Comparison of ENCODE assay signal across 9 cellular contexts in the genomic region with DNA sequence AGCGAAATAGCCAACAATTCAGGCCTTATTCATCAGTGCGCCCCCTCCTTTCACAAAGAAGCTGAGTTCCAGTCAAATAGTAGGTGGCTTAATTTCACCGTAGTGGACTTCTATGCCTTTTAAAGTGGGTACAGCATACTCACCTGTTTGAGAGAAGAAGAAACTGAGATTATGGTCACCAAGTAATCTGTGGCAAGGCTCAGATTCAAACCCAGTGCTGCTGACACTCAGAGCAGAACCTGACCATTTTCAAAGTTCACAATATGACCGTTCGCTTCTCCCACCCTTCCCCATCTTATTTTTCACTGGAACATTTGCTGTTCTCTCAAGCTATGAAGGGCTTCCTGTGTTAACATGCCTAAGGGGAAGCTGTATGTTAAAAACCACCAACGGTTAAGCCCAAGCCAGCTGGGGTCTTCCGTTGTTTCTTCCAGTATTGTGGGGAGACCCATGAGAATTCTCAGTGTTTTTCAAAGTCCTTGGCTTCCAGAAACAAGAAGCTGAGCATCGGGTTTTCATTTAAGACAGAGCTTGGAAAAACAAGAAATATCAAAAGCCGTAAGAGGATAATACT. TPM values are rescaled to one million over a fixed set of nuclear protein-coding genes. Genes with fewer than 3 reads are reported as not detected.
A peak's percentile ranks its signal among the peaks of the same experiment; 100 is the strongest.
DNase-seq lines count a peak whose midpoint lies in the region; ATAC-seq and TF ChIP-seq lines count a peak whose summit lies in the region.
"Had no signal": no experiment of that assay in that cellular context is flagged by ENCODE, and none has a peak within 500 bp of the region (broad histone marks: within the 10 kb centered on the region; RNA-seq: fewer than 3 reads in every experiment).

No MANE protein-coding gene starts in this region.

- peaks cover 3% of the 10 kb centered on the region for H3K36me3 ChIP-seq in effector memory CD4-positive, alpha-beta T cell (ENCODE audit: control insufficient read depth, insufficient read depth, low read length)
- no peaks in the 10 kb centered on the region for H3K36me3 ChIP-seq in transverse colon

- H3K4me3 ChIP-seq in GM12864 (ENCODE audit: low read depth, low read length) (peak overlapping the region; percentile 43), transverse colon (no peak overlapping the region)
- no peak overlapping the region for H3K4me3 ChIP-seq in effector memory CD4-positive, alpha-beta T cell (ENCODE audit: insufficient read depth, low read depth, low read length, poor library complexity, severe bottlenecking)
- H3K4me3 ChIP-seq: coronary artery had no signal

- DNase-seq in GM12864 (ENCODE audit: low read depth) (no peak), KBM-7 (peak; percentile 79), transverse colon (no peak), SW 1271 (lab: John Stamatoyannopoulos, UW) (no peak), AG20443 (ENCODE audit: low spot score) (no peak)
- no peak for DNase-seq in effector memory CD4-positive, alpha-beta T cell
- no peak for DNase-seq in stimulated activated naive CD4-positive, alpha-beta T cell treated with Interleukin-2 at 50 U/mL for 16 hours (lab: John Stamatoyannopoulos, UW)

- intact Hi-C loops in transverse colon (cut with DNase I; ENCODE audit: low total_unique reads), result no loop called here

- H3K27me3 ChIP-seq in effector memory CD4-positive, alpha-beta T cell (replicated peaks; ENCODE audit: control insufficient read depth, insufficient read depth, low read length, poor library complexity, severe bottlenecking), result no peaks in the 10 kb centered on the region
- no peaks in the 10 kb centered on the region for H3K27me3 ChIP-seq in transverse colon

- 62 to 76% methylated on average over 8 to 9 of the region's 9 CpGs for WGBS in transverse colon (ENCODE audit: low coverage in 1 of 2), 2 donors

- in situ Hi-C loops in KBM-7 (cut with MboI; ENCODE audit: low pct_unique_long_range_greater_than_20kb, low sequenced_read_pairs) (no loop called here), transverse colon (cut with MboI; ENCODE audit: low pct_ligation_motif_present in 1 of 4, low pct_unique_long_range_greater_than_20kb in 1 of 4, low sequenced_read_pairs in 3 of 4) (loop anchor here in 1 of 4 donors (25.0 kb wide), 1 partner anchor 126 kb away; the partner anchor contains the start of gene NFKBIA)

- H3K27ac ChIP-seq in effector memory CD4-positive, alpha-beta T cell (ENCODE audit: insufficient read depth, low read length, poor library complexity, severe bottlenecking), result peak overlapping the region; percentile 24
- H3K27ac ChIP-seq in transverse colon, result peak overlapping the region in 2 of 4 donors; percentile 60 to 61

- TF ChIP-seq POLR2A in transverse colon (IDR thresholded peaks at IDR 0.05), result no peak

- peak; percentile 8 for ATAC-seq in GM21526 (IDR thresholded peaks at IDR 0.05; ENCODE audit: low FRiP score, unreplicated experiment)

- no peaks in the 10 kb centered on the region for H3K9me3 ChIP-seq in effector memory CD4-positive, alpha-beta T cell (ENCODE audit: control insufficient read depth, low read length)
- H3K9me3 ChIP-seq in transverse colon, result no peaks in the 10 kb centered on the region

- peaks cover 11% of the 10 kb centered on the region for H3K4me1 ChIP-seq in effector memory CD4-positive, alpha-beta T cell (ENCODE audit: control insufficient read depth, insufficient read depth, low read length, poor library complexity, severe bottlenecking)
- H3K4me1 ChIP-seq in transverse colon, result peaks cover 0 to 2% (median 1%) of the 10 kb centered on the region in 4 donors

- TF ChIP-seq CTCF in GM12864 (IDR thresholded peaks at IDR 0.05; ENCODE audit: low read depth, low read length, missing control alignments) (no peak), transverse colon (IDR thresholded peaks at IDR 0.05) (no peak)

- no peak for TF ChIP-seq EP300 in transverse colon (IDR thresholded peaks at IDR 0.05; ENCODE audit: low read depth)

RNA-seq across cellular contexts. Expression of gene PSMA6, which starts 6.1 kb away (rescaled TPM):
- 100 to 1,000 TPM in 2 of 4 donors, 10 to 100 TPM in 2; 24.5 to 141 (median 81.2) TPM for total RNA-seq in transverse colon
